In the genomic region with DNA sequence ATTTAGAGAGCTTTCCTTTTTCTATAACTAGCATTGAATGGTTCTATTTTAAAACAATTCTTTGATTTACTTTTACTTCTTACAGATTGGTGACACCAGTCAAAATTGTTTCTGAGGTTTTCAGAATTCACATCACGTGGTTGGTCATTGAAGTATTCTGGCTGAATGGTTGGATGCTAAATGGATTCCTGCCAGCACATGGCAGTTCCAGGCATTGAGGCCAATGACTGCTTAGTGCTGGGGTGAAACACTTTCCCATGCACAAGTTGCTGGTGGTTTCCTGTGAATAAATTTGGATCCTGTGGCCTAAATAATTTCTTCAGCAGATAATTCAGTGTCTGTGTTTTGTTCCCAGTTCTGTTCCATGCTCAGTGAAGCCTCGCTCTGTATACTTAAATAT, we compare ENCODE assay signal across 32 cellular contexts. TPM values are rescaled to one million over a fixed set of nuclear protein-coding genes. Genes with fewer than 3 reads are reported as not detected.
DNase-seq lines count a peak whose midpoint lies in the region; FAIRE-seq and TF ChIP-seq lines count a peak whose summit lies in the region.
"Had no signal": no experiment of that assay in that cellular context is flagged by ENCODE, and none has a peak within 500 bp of the region (broad histone marks: within the 10 kb centered on the region; RNA-seq: fewer than 3 reads in every experiment).

No MANE protein-coding gene starts in this region.

- no peak overlapping the region for H4K5ac ChIP-seq in H1 (ENCODE audit: insufficient read length, low read depth, low read length)

- DNase-seq in BE2C (peak; percentile 26), SK-N-DZ (ENCODE audit: low spot score) (peak; percentile 26), H1 (ENCODE audit: low read depth in 1 of 2, low spot score in 2 of 2) (no peak), nucleus accumbens (lab: John Stamatoyannopoulos, UW) (peak in 35 of 56 donors; percentile 8 to 73 (median 30)), glomerular visceral epithelial cell (ENCODE audit: extremely low spot score) (no peak)
- DNase-seq in activated naive CD4-positive, alpha-beta T cell (lab: John Stamatoyannopoulos, UW): no peak
- no peak for DNase-seq in activated naive CD4-positive, alpha-beta T cell treated with anti-CD3 and anti-CD28 coated beads, Interleukin-2, amount 10 ng/mL, durations not matched to agents 7 days and 5 days
- no peak for DNase-seq in activated T-cell treated with anti-CD3 and anti-CD28 coated beads, Interleukin-2, amount 50 U/mL, for 1 hour
- DNase-seq: activated CD4-positive, alpha-beta T cell treated with anti-CD3 and anti-CD28 coated beads, Interleukin-2, amount 10 ng/mL, durations not matched to agents 7 days and 5 days; activated gamma-delta T cell treated with Interleukin-2 at 50 U/mL for 16 hours; activated T-cell treated with anti-CD3 and anti-CD28 coated beads, Interleukin-2, amount 50 U/mL, for 4 hours; CD4-positive, alpha-beta T cell; H7; mammary epithelial cell; NCI-H1436; NCI-H82; right cardiac atrium; RPMI8226; stimulated activated CD4-positive, alpha-beta T cell treated with anti-CD3 and anti-CD28 coated beads, Interleukin-2, amount 100 ng/mL, for 24 hours; T-cell had no signal

- POLR2A ChIA-PET in H1 (lab: Charles Lee; ENCODE audit: partially characterized antibody): no interaction called here

- H3K14ac ChIP-seq in H1 (ENCODE audit: insufficient read length): no peak overlapping the region

- H3K27ac Mint-ChIP-seq in activated naive CD4-positive, alpha-beta T cell treated with anti-CD3 and anti-CD28 coated beads, Interleukin-2, amount 10 ng/mL, durations not matched to agents 7 days and 5 days: no peak overlapping the region
- H3K27ac Mint-ChIP-seq: activated CD4-positive, alpha-beta T cell treated with anti-CD3 and anti-CD28 coated beads, Interleukin-2, amount 10 ng/mL, durations not matched to agents 7 days and 5 days; CD4-positive, alpha-beta T cell; stimulated activated naive CD8-positive, alpha-beta T cell treated with anti-CD3 and anti-CD28 coated beads, Interleukin-15, Interleukin-2, amounts not matched to agents 100 ng/mL and 50 ng/mL, for 24 hours; T-cell had no signal

- H3K27me3 ChIP-seq in BE2C: no peaks in the 10 kb centered on the region
- H3K27me3 ChIP-seq in H1 (replicated peaks in 1 of 4; ENCODE audit: control insufficient read depth in 3 of 4, extremely low read depth in 1 of 4, insufficient read depth in 3 of 4, low read length in 3 of 4): no peaks in the 10 kb centered on the region
- H3K27me3 ChIP-seq: breast epithelium, gastroesophageal sphincter, vagina had no signal

- TF ChIP-seq EP300 in H1 (IDR thresholded peaks at IDR 0.05; ENCODE audit: borderline replicate concordance in 1 of 2, low read depth in 2 of 2, low read length in 2 of 2): no peak

- no peak overlapping the region for H2BK120ac ChIP-seq in H1 (replicated peaks; ENCODE audit: low read depth, low read length)

- H3K27ac ChIP-seq in H1 (ENCODE audit: low read depth, low read length): no peak overlapping the region
- H3K27ac ChIP-seq: A549, breast epithelium, gastroesophageal sphincter, parathyroid adenoma, vagina had no signal

- TF ChIP-seq POLR2A in H1 (IDR thresholded peaks at IDR 0.05; ENCODE audit: control extremely low read depth in 1 of 2, low read depth in 2 of 2, low read length in 2 of 2): no peak

- no peak overlapping the region for H2BK15ac ChIP-seq in H1 (ENCODE audit: low read length)

- no peak overlapping the region for H2BK20ac ChIP-seq in H1 (ENCODE audit: low read length)

- no peak overlapping the region for H2AK5ac ChIP-seq in H1 (ENCODE audit: low read depth, low read length)

- no peak overlapping the region for H2BK5ac ChIP-seq in H1 (ENCODE audit: low read depth, low read length)

- H3K4me3 Mint-ChIP-seq in activated naive CD4-positive, alpha-beta T cell treated with anti-CD3 and anti-CD28 coated beads, Interleukin-2, amount 10 ng/mL, durations not matched to agents 7 days and 5 days: no peak overlapping the region
- H3K4me3 Mint-ChIP-seq: activated CD4-positive, alpha-beta T cell treated with anti-CD3 and anti-CD28 coated beads, Interleukin-2, amount 10 ng/mL, durations not matched to agents 7 days and 5 days; activated T-cell treated with anti-CD3 and anti-CD28 coated beads, Interleukin-2, amount 50 U/mL, for 4 hours; CD4-positive, alpha-beta T cell; stimulated activated naive CD8-positive, alpha-beta T cell treated with anti-CD3 and anti-CD28 coated beads, Interleukin-15, Interleukin-2, amounts not matched to agents 100 ng/mL and 50 ng/mL, for 24 hours; T-cell had no signal

- no peak for TF ChIP-seq RAD21 in H1 (IDR thresholded peaks at IDR 0.05 in 1 of 2, conservative IDR thresholded peaks at IDR 0.05 in 1 of 2; ENCODE audit: low read depth in 2 of 2, low read length in 2 of 2)

- H3K9me3 ChIP-seq in BE2C (peaks cover 3% of the 10 kb centered on the region; the same call in 1 of the 2 replicates), H1 (ENCODE audit: insufficient read depth in 2 of 2, low read depth in 1 of 2, low read length in 1 of 2) (no peaks in the 10 kb centered on the region)
- H3K9me3 ChIP-seq: A549, breast epithelium, gastroesophageal sphincter, vagina had no signal

- FAIRE-seq in H1 (lab: Jason Lieb, UNC): no peak
- FAIRE-seq: A549, colon, D721Med, endothelial cell of umbilical vein, GM19239, K562 had no signal

- no peaks in the 10 kb centered on the region for H3K36me3 Mint-ChIP-seq in activated naive CD4-positive, alpha-beta T cell treated with anti-CD3 and anti-CD28 coated beads, Interleukin-2, amount 10 ng/mL, durations not matched to agents 7 days and 5 days
- H3K36me3 Mint-ChIP-seq: T-cell had no signal

- H3K9me3 Mint-ChIP-seq in activated naive CD4-positive, alpha-beta T cell treated with anti-CD3 and anti-CD28 coated beads, Interleukin-2, amount 10 ng/mL, durations not matched to agents 7 days and 5 days: no peaks in the 10 kb centered on the region
- H3K9me3 Mint-ChIP-seq: activated CD4-positive, alpha-beta T cell treated with anti-CD3 and anti-CD28 coated beads, Interleukin-2, amount 10 ng/mL, durations not matched to agents 7 days and 5 days; activated T-cell treated with anti-CD3 and anti-CD28 coated beads, Interleukin-2, amount 50 U/mL, for 4 hours; CD4-positive, alpha-beta T cell; stimulated activated naive CD8-positive, alpha-beta T cell treated with anti-CD3 and anti-CD28 coated beads, Interleukin-15, Interleukin-2, amounts not matched to agents 100 ng/mL and 50 ng/mL, for 24 hours; T-cell had no signal

- CTCF ChIA-PET in H1 (lab: Charles Lee; ENCODE audit: partially characterized antibody): interaction anchor here (3.6 kb wide), 1 partner anchor 16 kb away, joined by 22 read pairs; no protein-coding TSS in a partner anchor
- CTCF ChIA-PET in activated naive CD4-positive, alpha-beta T cell treated with anti-CD3 and anti-CD28 coated beads, Interleukin-2, amount 10 ng/mL, durations not matched to agents 7 days and 5 days (lab: Charles Lee): no interaction called here

- H3K4me2 ChIP-seq in H1 (ENCODE audit: insufficient read depth in 1 of 2, low read depth in 2 of 2, low read length in 2 of 2): no peak overlapping the region
- H3K4me2 ChIP-seq: A549 had no signal

- TF ChIP-seq CTCF in BE2C (IDR thresholded peaks at IDR 0.05; ENCODE audit: low read depth, low read length) (no peak), H1 (IDR thresholded peaks at IDR 0.05; ENCODE audit: control extremely low read depth in 1 of 3, insufficient read depth in 1 of 3, low read depth in 1 of 3, low read length in 3 of 3) (no peak)

- H3K18ac ChIP-seq in H1 (ENCODE audit: extremely low read depth, low read length): no peak overlapping the region

- no peak overlapping the region for H4K91ac ChIP-seq in H1 (replicated peaks; ENCODE audit: insufficient read length, low read length)

- WGBS in H1 (ENCODE audit: extremely low coverage in 1 of 2, insufficient coverage in 1 of 2, insufficient read length in 1 of 2, insufficient replicate concordance in 2 of 2, low coverage in 1 of 2, low lambda C conversion rate in 2 of 2, missing lambda C conversion rate in 1 of 2), 2 experiments: 74% methylated on average over 2 of the region's 2 CpGs; no CpG with 5 or more reads in 1 of the 2 experiments

- no peaks in the 10 kb centered on the region for H3K79me1 ChIP-seq in H1 (ENCODE audit: low read depth, low read length)

- H4K8ac ChIP-seq in H1 (ENCODE audit: extremely low read depth, insufficient read depth, low read length): no peak overlapping the region

- H3K79me2 ChIP-seq in H1 (ENCODE audit: control insufficient read depth in 1 of 2, insufficient read depth in 2 of 2, low read length in 2 of 2): no peaks in the 10 kb centered on the region
- H3K79me2 ChIP-seq: parathyroid adenoma had no signal

- H4K20me1 ChIP-seq in H1 (replicated peaks in 1 of 2; ENCODE audit: control insufficient read depth in 1 of 2, insufficient read depth in 2 of 2, low read length in 2 of 2): no peaks in the 10 kb centered on the region

- H3K23ac ChIP-seq in H1 (ENCODE audit: insufficient read length): no peak overlapping the region

- no peaks in the 10 kb centered on the region for H3K23me2 ChIP-seq in H1 (ENCODE audit: low read depth, low read length)

- H2BK12ac ChIP-seq in H1 (ENCODE audit: low read depth, low read length): no peak overlapping the region

- no peak overlapping the region for H3K4me3 ChIP-seq in BE2C (ENCODE audit: low read depth, low read length)
- no peak overlapping the region for H3K4me3 ChIP-seq in H1 (ENCODE audit: extremely low read depth in 1 of 4, insufficient read depth in 2 of 4, low read depth in 3 of 4, low read length in 4 of 4)
- H3K4me3 ChIP-seq: A549, breast epithelium, gastroesophageal sphincter, K562, vagina had no signal

- H3K9ac ChIP-seq in H1 (replicated peaks in 1 of 4; ENCODE audit: extremely low read depth in 1 of 4, low read depth in 3 of 4, low read length in 3 of 4): no peak overlapping the region
- H3K9ac ChIP-seq: parathyroid adenoma had no signal

- H3K56ac ChIP-seq in H1 (replicated peaks; ENCODE audit: insufficient read length, low read depth, low read length): no peak overlapping the region

- no peaks in the 10 kb centered on the region for H3K27me3 Mint-ChIP-seq in activated naive CD4-positive, alpha-beta T cell treated with anti-CD3 and anti-CD28 coated beads, Interleukin-2, amount 10 ng/mL, durations not matched to agents 7 days and 5 days
- H3K27me3 Mint-ChIP-seq: activated CD4-positive, alpha-beta T cell treated with anti-CD3 and anti-CD28 coated beads, Interleukin-2, amount 10 ng/mL, durations not matched to agents 7 days and 5 days; CD4-positive, alpha-beta T cell; stimulated activated naive CD8-positive, alpha-beta T cell treated with anti-CD3 and anti-CD28 coated beads, Interleukin-15, Interleukin-2, amounts not matched to agents 100 ng/mL and 50 ng/mL, for 24 hours; T-cell had no signal

- H3K4me1 ChIP-seq in BE2C (peaks cover 12% of the 10 kb centered on the region), H1 (replicated peaks in 1 of 4; ENCODE audit: control insufficient read depth in 3 of 4, insufficient read depth in 4 of 4, low read length in 3 of 4) (no peaks in the 10 kb centered on the region; a peak in 1 of 7 replicates)
- H3K4me1 ChIP-seq: A549, breast epithelium, gastroesophageal sphincter, parathyroid adenoma, vagina had no signal

- H3K4me1 Mint-ChIP-seq in activated naive CD4-positive, alpha-beta T cell treated with anti-CD3 and anti-CD28 coated beads, Interleukin-2, amount 10 ng/mL, durations not matched to agents 7 days and 5 days: no peaks in the 10 kb centered on the region
- H3K4me1 Mint-ChIP-seq: activated CD4-positive, alpha-beta T cell treated with anti-CD3 and anti-CD28 coated beads, Interleukin-2, amount 10 ng/mL, durations not matched to agents 7 days and 5 days; T-cell had no signal

- no peak overlapping the region for H3K4ac ChIP-seq in H1 (replicated peaks; ENCODE audit: insufficient read length, low read depth, low read length)

- no peaks in the 10 kb centered on the region for H3K36me3 ChIP-seq in BE2C
- no peaks in the 10 kb centered on the region for H3K36me3 ChIP-seq in H1 (ENCODE audit: control insufficient read depth in 2 of 4, insufficient read depth in 4 of 4, low read length in 3 of 4)
- H3K36me3 ChIP-seq: breast epithelium, gastroesophageal sphincter, vagina had no signal

- no peak overlapping the region for H2AFZ ChIP-seq in H1 (ENCODE audit: low read length)
- H2AFZ ChIP-seq: parathyroid adenoma had no signal

RNA-seq across cellular contexts. Expression of gene NCAM2, which starts 20.6 kb away (rescaled TPM):
- polyA plus RNA-seq in BE2C (2012; ENCODE audit: insufficient read depth, insufficient read length, low read depth): 12.2 TPM
- 5.5 and 8.6 TPM in 2 replicates for polyA plus RNA-seq in SK-N-DZ (2014; cell fraction: cytosol; rRNA removed)
- 3.0 TPM in 2 replicates for polyA plus RNA-seq in SK-N-DZ (2014; cell fraction: nucleus; rRNA removed)
- 0.54 and 1.1 TPM in 2 replicates for total RNA-seq in H1 (2021; fragmentation: NEBNext Ultra II Directional; extraction: Animal tissue kit (Norgen Biotek cat#: 25700))
- polyA plus RNA-seq in H1 (2011; rRNA removed): 0.14 and 0.17 TPM in 2 replicates
- 0.14 TPM for polyA plus RNA-seq in H1 (2011; cell fraction: cytosol; rRNA removed)
- 0.20 TPM for polyA plus RNA-seq in H1 (2011; cell fraction: nucleus; rRNA removed)
- 0.34 to 1.3 TPM (median 0.83 TPM) in 4 replicates for polyA plus RNA-seq in H1 (2012, experiment 1 of 2)
- polyA plus RNA-seq in H1 (2012, experiment 2 of 2): 0.03 TPM
- 0.69 TPM for polyA plus RNA-seq in H1 (2013, experiment 1 of 2)
- 0.79 TPM for polyA plus RNA-seq in H1 (2013, experiment 2 of 2)
- polyA minus RNA-seq in H1 (2011; rRNA and poly(A)+ RNA removed): 1.3 and 2.3 TPM in 2 replicates
- polyA minus RNA-seq in H1 (2011; cell fraction: cytosol; rRNA and poly(A)+ RNA removed): not detected
- 0.70 TPM for polyA minus RNA-seq in H1 (2011; cell fraction: nucleus; rRNA and poly(A)+ RNA removed)
- total RNA-seq: activated CD4-positive, alpha-beta T cell treated with anti-CD3 and anti-CD28 coated beads, Interleukin-2, amount 10 ng/mL, durations not matched to agents 7 days and 5 days; activated CD8-positive, alpha-beta memory T cell treated with anti-CD3 and anti-CD28 coated beads for 36 hours; activated T-cell treated with anti-CD3 and anti-CD28 coated beads, Interleukin-2, amount 50 U/mL, for 4 hours; CD4-positive, alpha-beta T cell had no signal
- polyA plus RNA-seq: A549, mammary epithelial cell had no signal

Comparison
In these comparisons a context has a peak if more than half of its experiments do, and no peak if none do; other contexts are left out.
1. DNase-seq: peak in BE2C (single experiment), SK-N-DZ (single experiment) and nucleus accumbens (35 of 56); none in H1 (0 of 2), glomerular visceral epithelial cell (single experiment), activated naive CD4-positive, alpha-beta T cell (0 of 4), activated naive CD4-positive, alpha-beta T cell treated with anti-CD3 and anti-CD28 coated beads, Interleukin-2, amount 10 ng/mL, durations not matched to agents 7 days and 5 days (single experiment) and activated T-cell treated with anti-CD3 and anti-CD28 coated beads, Interleukin-2, amount 50 U/mL, for 1 hour (single experiment).